ENCODE assay signal across 8 cellular contexts in genomic region chr4:40309250-40309774, GRCh38. TPM values are rescaled to one million over a fixed set of nuclear protein-coding genes. Genes with fewer than 3 reads are reported as not detected.
DNase-seq lines count a peak whose midpoint lies in the region; ATAC-seq and TF ChIP-seq lines count a peak whose summit lies in the region.

No MANE protein-coding gene starts in this region.

- no peaks in the 10 kb centered on the region for H3K27me3 ChIP-seq in Caco-2 (replicated peaks; ENCODE audit: control insufficient read depth, insufficient read depth, low read length)
- H3K27me3 ChIP-seq in H9 (ENCODE audit: insufficient read depth, low read length), result no peaks in the 10 kb centered on the region
- H3K27me3 ChIP-seq in PC-3 (ENCODE audit: low read length), result no peaks in the 10 kb centered on the region
- no peaks in the 10 kb centered on the region for H3K27me3 ChIP-seq in sigmoid colon

- ATAC-seq in PC-3 (peak; percentile 98), left cardiac atrium (peak; percentile 85 to 92), HG03457 (IDR thresholded peaks at IDR 0.05; ENCODE audit: unreplicated experiment) (no peak)

- peak; percentile 84 to 86 for DNase-seq in Caco-2
- DNase-seq in H9, result peak; percentile 94
- peak; percentile 86 for DNase-seq in PC-3
- peak; percentile 90 for DNase-seq in left cardiac atrium
- DNase-seq in sigmoid colon, result peak; percentile 89
- DNase-seq in NCI-H446 treated with DMSO at 0.1 percent for 48 hours (lab: John Stamatoyannopoulos, UW), result no peak

- H2BK15ac ChIP-seq in H9 (ENCODE audit: low read depth, low read length), result no peak overlapping the region

- H3K9me2 ChIP-seq in PC-3 (replicated peaks; ENCODE audit: low read length), result no peaks in the 10 kb centered on the region

- H3K4me1 Mint-ChIP-seq in Caco-2 (ENCODE audit: low read depth, unreplicated experiment) (peaks cover 18% of the 10 kb centered on the region), H9 (peaks cover 50% of the 10 kb centered on the region in 2 experiments)
- peaks cover 96% of the 10 kb centered on the region for H3K4me1 Mint-ChIP-seq in activated naive CD4-positive, alpha-beta T cell treated with anti-CD3 and anti-CD28 coated beads, Interleukin-2, amount 50 U/mL, for 24 hours

- no peak overlapping the region for H2AK5ac ChIP-seq in H9 (ENCODE audit: insufficient read length, low read length)

- no peak overlapping the region for H2BK12ac ChIP-seq in H9 (ENCODE audit: insufficient read length, low read depth, low read length)

- H3K4me1 ChIP-seq in Caco-2 (peaks cover 13% of the 10 kb centered on the region), H9 (ENCODE audit: insufficient read depth, low read length) (peaks cover 10% of the 10 kb centered on the region), PC-3 (ENCODE audit: insufficient read depth, low read length) (peaks cover 6% of the 10 kb centered on the region; the same call in 1 of the 2 replicates), sigmoid colon (peaks cover 0 to 8% (median 0%) of the 10 kb centered on the region in 4 donors)

- no CpG with 5 or more reads among the region's 10 CpGs for WGBS in H9 (ENCODE audit: extremely low coverage, insufficient read length, low lambda C conversion rate)
- WGBS in sigmoid colon, 2 donors, result 1% methylated on average over 10 of the region's 10 CpGs

- H3K18ac ChIP-seq in H9 (ENCODE audit: insufficient read length, low read depth, low read length), result peak overlapping the region; percentile 2

- H4K5ac ChIP-seq in H9 (ENCODE audit: insufficient read length, low read depth, low read length), result no peak overlapping the region

- no peaks in the 10 kb centered on the region for H3K9me3 Mint-ChIP-seq in Caco-2 (ENCODE audit: unreplicated experiment)
- H3K9me3 Mint-ChIP-seq in H9, result peaks cover 6 to 10% of the 10 kb centered on the region in 2 experiments
- H3K9me3 Mint-ChIP-seq in activated naive CD4-positive, alpha-beta T cell treated with anti-CD3 and anti-CD28 coated beads, Interleukin-2, amount 50 U/mL, for 24 hours, result no peaks in the 10 kb centered on the region

- TF ChIP-seq CTCF in Caco-2 (IDR thresholded peaks at IDR 0.05; ENCODE audit: insufficient read depth in 1 of 2, low read depth in 1 of 2, low read length in 1 of 2, severe bottlenecking in 1 of 2, unreplicated experiment in 1 of 2), result peak; percentile 78 to 83
- TF ChIP-seq CTCF in H9 (conservative IDR thresholded peaks at IDR 0.05), result peak; percentile 96
- peak; percentile 82 for TF ChIP-seq CTCF in PC-3 (conservative IDR thresholded peaks at IDR 0.05; ENCODE audit: low read depth, low read length)
- TF ChIP-seq CTCF in sigmoid colon (IDR thresholded peaks at IDR 0.05), result peak; percentile 53 to 88 (median 76)

- no peak overlapping the region for H3K4ac ChIP-seq in H9 (ENCODE audit: low read depth, low read length)

- H3K27me3 Mint-ChIP-seq in Caco-2 (ENCODE audit: insufficient read depth, unreplicated experiment), result no peaks in the 10 kb centered on the region
- no peaks in the 10 kb centered on the region; the same call in 1 of the 2 replicates for H3K27me3 Mint-ChIP-seq in H9 (ENCODE audit: low read depth)
- no peaks in the 10 kb centered on the region for H3K27me3 Mint-ChIP-seq in activated naive CD4-positive, alpha-beta T cell treated with anti-CD3 and anti-CD28 coated beads, Interleukin-2, amount 50 U/mL, for 24 hours

- intact Hi-C loops in Caco-2 (cut with micrococcal nuclease; ENCODE audit: unreplicated experiment), result loop anchor here (1.0 to 5.0 kb wide), 3 partner anchors 55 to 159 kb away; no protein-coding TSS in a partner anchor
- intact Hi-C loops in PC-3 (cut with micrococcal nuclease), result loop anchor here (1.0 to 10.0 kb wide), 3 partner anchors 75 to 159 kb away; no protein-coding TSS in a partner anchor
- intact Hi-C loops in left cardiac atrium (cut with DNase I), result loop anchor here (5.0 to 10.0 kb wide), 4 partner anchors 157 to 842 kb away; partner anchors contain the start of gene N4BP2 (in 2 of the 2)
- intact Hi-C loops in sigmoid colon (cut with DNase I), result loop anchor here (2.0 kb wide), 2 partner anchors 159 to 253 kb away; partner anchors contain the start of gene N4BP2

- H3K23ac ChIP-seq in H9 (ENCODE audit: insufficient read length, low read depth, low read length), result no peak overlapping the region

- H3K9ac ChIP-seq in H9 (ENCODE audit: extremely low read depth, insufficient read length, low read length) (no peak overlapping the region), PC-3 (ENCODE audit: low read length) (peak overlapping the region; percentile 59)

- H3K56ac ChIP-seq in H9 (ENCODE audit: insufficient read length, low read depth, low read length), result no peak overlapping the region

- no peak overlapping the region for H3T11ph ChIP-seq in H9 (ENCODE audit: low read length)

- H3K27ac Mint-ChIP-seq in Caco-2 (ENCODE audit: unreplicated experiment) (no peak overlapping the region), H9 (peak overlapping the region; percentile 85 to 96 (median 91))
- H3K27ac Mint-ChIP-seq in activated naive CD4-positive, alpha-beta T cell treated with anti-CD3 and anti-CD28 coated beads, Interleukin-2, amount 50 U/mL, for 24 hours, result peak overlapping the region; percentile 93

- H3K4me3 Mint-ChIP-seq in Caco-2 (ENCODE audit: unreplicated experiment) (peak overlapping the region; percentile 41), H9 (peak overlapping the region in 1 of 2 experiments; percentile 6; a peak in 1 of 5 replicates)
- peak overlapping the region; percentile 76 for H3K4me3 Mint-ChIP-seq in activated naive CD4-positive, alpha-beta T cell treated with anti-CD3 and anti-CD28 coated beads, Interleukin-2, amount 50 U/mL, for 24 hours

- H3K36me3 Mint-ChIP-seq in Caco-2 (ENCODE audit: insufficient read depth, unreplicated experiment), result no peaks in the 10 kb centered on the region
- peaks cover 5 to 8% (median 6%) of the 10 kb centered on the region in 3 experiments for H3K36me3 Mint-ChIP-seq in H9 (ENCODE audit: insufficient read depth in 1 of 3, low read depth in 3 of 3)
- no peaks in the 10 kb centered on the region for H3K36me3 Mint-ChIP-seq in activated naive CD4-positive, alpha-beta T cell treated with anti-CD3 and anti-CD28 coated beads, Interleukin-2, amount 50 U/mL, for 24 hours

- peak overlapping the region; percentile 81 for H3K27ac ChIP-seq in H9 (ENCODE audit: insufficient read length, low read depth, low read length)
- H3K27ac ChIP-seq in PC-3 (ENCODE audit: low read length), result peak overlapping the region; percentile 29
- H3K27ac ChIP-seq in sigmoid colon, result no peak overlapping the region

- H3K36me3 ChIP-seq in Caco-2 (ENCODE audit: control insufficient read depth, insufficient read depth, low read length), result no peaks in the 10 kb centered on the region
- H3K36me3 ChIP-seq in PC-3 (ENCODE audit: low read depth, low read length), result no peaks in the 10 kb centered on the region
- no peaks in the 10 kb centered on the region for H3K36me3 ChIP-seq in sigmoid colon

- H4K8ac ChIP-seq in H9 (replicated peaks; ENCODE audit: insufficient read length, low read depth, low read length), result no peak overlapping the region

- no peak for TF ChIP-seq EP300 in sigmoid colon (IDR thresholded peaks at IDR 0.05)

- H3K9me3 ChIP-seq in Caco-2, result no peaks in the 10 kb centered on the region
- H3K9me3 ChIP-seq in H9 (ENCODE audit: control insufficient read depth, low read depth, low read length), result peaks cover 6% of the 10 kb centered on the region
- no peaks in the 10 kb centered on the region for H3K9me3 ChIP-seq in PC-3 (ENCODE audit: low read length)
- H3K9me3 ChIP-seq in sigmoid colon, result no peaks in the 10 kb centered on the region

- H3K23me2 ChIP-seq in H9 (ENCODE audit: insufficient read length, low read depth, low read length, poor library complexity, severe bottlenecking), result no peaks in the 10 kb centered on the region

- no peaks in the 10 kb centered on the region for H4K20me1 ChIP-seq in H9 (ENCODE audit: control insufficient read depth, insufficient read depth, insufficient read length)
- no peaks in the 10 kb centered on the region for H4K20me1 ChIP-seq in PC-3 (ENCODE audit: low read length)

- H3K79me2 ChIP-seq in H9 (ENCODE audit: insufficient read depth, low read length) (no peaks in the 10 kb centered on the region), PC-3 (ENCODE audit: low read length) (no peaks in the 10 kb centered on the region)

- no peaks in the 10 kb centered on the region for H3F3A ChIP-seq in PC-3 (ENCODE audit: low read length, unreplicated experiment)

- no peak overlapping the region for H2BK20ac ChIP-seq in H9 (ENCODE audit: low read depth, low read length, poor library complexity, severe bottlenecking)

- peak overlapping the region; percentile 1 for H3K4me2 ChIP-seq in H9 (ENCODE audit: insufficient read depth, insufficient read length, low read length)
- peak overlapping the region; percentile 80 for H3K4me2 ChIP-seq in PC-3 (ENCODE audit: low read length)

- H3K4me3 ChIP-seq in Caco-2 (ENCODE audit: low read depth, low read length) (no peak overlapping the region), PC-3 (ENCODE audit: low read length) (peak overlapping the region; percentile 55), sigmoid colon (no peak overlapping the region)

- CTCF ChIA-PET in Caco-2 (lab: Charles Lee), result no interaction called here
- CTCF ChIA-PET in PC-3 (lab: Charles Lee), result interaction anchor here (0.6 to 1.0 kb wide), 4 partner anchors 16 to 417 kb away, joined by 3 to 8 read pairs (median 4); no protein-coding TSS in a partner anchor

- H3K79me1 ChIP-seq in H9 (ENCODE audit: insufficient read depth, low read depth, low read length, poor library complexity, severe bottlenecking), result no peaks in the 10 kb centered on the region

- H2BK120ac ChIP-seq in H9 (ENCODE audit: low read depth, low read length, poor library complexity, severe bottlenecking), result no peak overlapping the region

- POLR2A ChIA-PET in Caco-2 (lab: Charles Lee) (no interaction called here), PC-3 (lab: Charles Lee; ENCODE audit: unreplicated experiment) (interaction anchor here (0.6 kb wide), 1 partner anchor 240 kb away, joined by 4 read pairs; no protein-coding TSS in a partner anchor)

- peak overlapping the region; percentile 48 for H2BK5ac ChIP-seq in H9 (ENCODE audit: insufficient read length, low read length)

- no peak for TF ChIP-seq POLR2A in sigmoid colon (IDR thresholded peaks at IDR 0.05)

- BruUV-seq in Caco-2 (replicated peaks; lab: Mats Ljungman, UMichigan) (no TSS peak), PC-3 (replicated peaks; lab: Mats Ljungman, UMichigan) (no TSS peak)

- H4K91ac ChIP-seq in H9 (ENCODE audit: insufficient read length, low read depth, low read length), result no peak overlapping the region

- no peak overlapping the region for H3K14ac ChIP-seq in H9 (ENCODE audit: insufficient read depth, low read length)

- H2AFZ ChIP-seq in H9 (ENCODE audit: low read length) (no peak overlapping the region), PC-3 (ENCODE audit: low read length) (peak overlapping the region; percentile 88)

RNA-seq across cellular contexts. Expression of gene CHRNA9, which starts 25.8 kb away (rescaled TPM):
- total RNA-seq in Caco-2 (2022), result not detected in 2 replicates
- total RNA-seq in H9 (2021), result 1.2 and 1.3 TPM in 2 replicates
- not detected in 2 replicates for total RNA-seq in PC-3 (2014; rRNA removed)
- not detected for total RNA-seq in left cardiac atrium
- not detected for total RNA-seq in sigmoid colon
- polyA plus RNA-seq in sigmoid colon, result not detected

Comparison
In these comparisons a context has a peak if more than half of its experiments do, and no peak if none do; other contexts are left out.
1. H3K27ac ChIP-seq: peak in H9 (single experiment) and PC-3 (single experiment); none in sigmoid colon (0 of 4).
2. Peak in every context shown above with its lines, with median percentiles within 50 percentile points of each other: CTCF ChIP-seq.